10 cellular contexts compared by ENCODE assay signal in the genomic region with DNA sequence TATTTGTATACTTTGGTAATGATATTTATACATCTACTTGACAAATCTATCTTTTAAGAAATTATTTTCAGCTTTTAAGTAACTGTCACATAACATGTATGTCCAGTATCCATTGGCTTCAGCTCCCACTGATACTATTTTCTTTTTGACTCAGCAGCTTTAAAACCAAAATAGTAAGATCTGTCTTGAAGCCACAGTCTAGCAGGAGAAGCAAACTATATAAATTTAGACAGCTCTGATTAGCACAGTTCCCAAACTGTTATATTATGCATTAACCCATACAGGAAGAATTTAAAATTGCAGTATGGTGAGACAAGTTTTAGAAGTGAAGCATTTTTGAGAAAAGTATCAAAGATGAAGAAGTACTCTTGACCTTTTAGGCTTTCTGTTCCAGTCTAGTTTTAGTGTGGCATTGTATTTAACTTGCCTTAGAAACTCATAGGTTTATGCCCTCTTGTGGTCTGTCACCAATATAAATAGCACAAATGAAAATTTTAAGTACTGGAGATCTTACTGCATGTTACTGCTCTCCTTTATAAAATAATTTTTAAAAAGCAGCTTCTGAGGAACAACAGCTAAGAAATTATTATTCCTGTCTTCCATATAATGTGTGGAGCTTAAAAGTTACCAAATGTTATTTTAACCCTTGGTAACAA. TPM values are rescaled to one million over a fixed set of nuclear protein-coding genes. Genes with fewer than 3 reads are reported as not detected.
DNase-seq lines count a peak whose midpoint lies in the region; ATAC-seq and TF ChIP-seq lines count a peak whose summit lies in the region.
"Had no signal": no experiment of that assay in that cellular context is flagged by ENCODE, and none has a peak within 500 bp of the region (broad histone marks: within the 10 kb centered on the region; RNA-seq: fewer than 3 reads in every experiment).

No MANE protein-coding gene starts in this region.

- DNase-seq in SK-MEL-5 (ENCODE audit: low read depth, low spot score) (peak; percentile 36), kidney glomerular epithelial cell (lab: John Stamatoyannopoulos, UW) (peak; percentile 7), mucosa of descending colon (no peak), epidermal melanocyte (ENCODE audit: insufficient read length, low spot score) (no peak)
- DNase-seq: activated naive CD8-positive, alpha-beta T cell treated with anti-CD3 and anti-CD28 coated beads, Interleukin-2, amount 10 ng/mL, durations not matched to agents 7 days and 5 days; pancreas had no signal

- H3K4me3 ChIP-seq in mucosa of descending colon, result no peak overlapping the region
- H3K4me3 ChIP-seq: pancreas had no signal

- no peaks in the 10 kb centered on the region for H3K9me3 ChIP-seq in mucosa of descending colon
- H3K9me3 ChIP-seq: pancreas had no signal

- peak; percentile 57 for TF ChIP-seq CTCF in C4-2B (conservative IDR thresholded peaks at IDR 0.05)
- TF ChIP-seq CTCF in mucosa of descending colon (IDR thresholded peaks at IDR 0.05), result no peak

- intact Hi-C loops in mucosa of descending colon (cut with DNase I, micrococcal nuclease), result no loop called here

- H3K27ac ChIP-seq in C4-2B, result no peak overlapping the region
- H3K27ac ChIP-seq: pancreas had no signal

- in situ Hi-C loops in SK-MEL-5 (cut with HindIII; ENCODE audit: low pct_unique_long_range_greater_than_20kb, low sequenced_read_pairs), result no loop called here

- H3K4me1 ChIP-seq in mucosa of descending colon (ENCODE audit: low read depth), result peaks cover 10% of the 10 kb centered on the region

- ATAC-seq in GM19351 (IDR thresholded peaks at IDR 0.05; ENCODE audit: unreplicated experiment) (peak; percentile 61), mucosa of descending colon (no peak), HG03439 (IDR thresholded peaks at IDR 0.05; ENCODE audit: unreplicated experiment) (no peak), HG03354 (IDR thresholded peaks at IDR 0.05; ENCODE audit: poor library complexity, severe bottlenecking, unreplicated experiment) (no peak)

- no peaks in the 10 kb centered on the region for H3K36me3 ChIP-seq in mucosa of descending colon (ENCODE audit: low read depth)
- H3K36me3 ChIP-seq: pancreas had no signal

RNA-seq across cellular contexts. Expression of gene URI1, which starts 24.7 kb away (rescaled TPM):
- total RNA-seq in SK-MEL-5 (2014; rRNA removed; shearing (Covaris generic)), result 72.9 and 75.4 TPM in 2 replicates
- polyA plus RNA-seq in SK-MEL-5 (2015; cell fraction: cytosol; rRNA removed), result 52.1 and 61.4 TPM in 2 replicates
- polyA plus RNA-seq in SK-MEL-5 (2015; cell fraction: nucleus; rRNA removed), result 73.7 and 111 TPM in 2 replicates
- 10 to 100 TPM; 40.0 to 65.5 (median 43.4) TPM for total RNA-seq in mucosa of descending colon

Comparison
In these comparisons a context has a peak if more than half of its experiments do, and no peak if none do; other contexts are left out.
1. DNase-seq: peak in SK-MEL-5 (single experiment) and kidney glomerular epithelial cell (single experiment); none in mucosa of descending colon (0 of 3) and epidermal melanocyte (single experiment).